Comparison of ENCODE assay signal across 8 cellular contexts in the genomic region with DNA sequence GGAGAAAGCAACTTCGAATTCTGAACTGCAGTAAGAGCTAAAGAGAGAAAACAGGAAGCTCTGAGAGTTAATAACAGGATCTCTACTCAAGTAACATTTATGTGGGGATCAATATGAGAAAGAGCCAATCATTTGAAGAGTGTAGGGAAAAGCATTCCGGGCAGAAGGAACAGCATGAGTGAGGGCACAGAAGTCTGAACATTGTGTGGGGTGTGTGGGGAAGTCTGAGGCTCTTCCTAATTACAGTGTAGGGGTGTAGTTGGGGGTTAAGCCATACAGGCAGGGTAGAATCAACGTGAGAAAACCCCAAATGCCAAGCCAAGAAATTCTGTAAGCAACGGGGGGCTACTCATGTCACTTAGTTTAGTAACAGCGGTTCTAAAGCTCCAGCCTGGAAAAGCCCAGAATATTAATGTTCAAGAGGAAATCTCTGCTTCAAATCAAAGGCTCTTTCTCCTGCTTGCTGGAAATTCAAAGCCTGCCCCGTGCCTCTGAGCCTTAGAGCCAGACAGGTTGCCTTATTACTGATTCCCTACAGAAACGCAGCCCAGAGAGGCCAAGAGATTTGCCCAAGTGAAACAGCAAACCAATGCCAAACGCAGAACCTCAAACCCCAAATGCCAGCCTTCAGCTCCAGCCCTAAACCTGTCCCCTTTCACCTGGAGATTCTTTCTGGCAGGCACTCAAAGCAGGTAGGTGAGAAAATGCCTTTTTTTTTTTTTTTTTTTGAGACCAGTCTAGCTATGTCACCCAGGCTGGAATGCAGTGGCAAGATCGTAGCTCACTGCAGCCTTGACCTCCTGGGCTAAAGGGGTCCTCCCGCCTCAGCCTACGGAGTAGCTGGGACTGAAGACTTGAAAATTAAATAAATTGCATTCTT. TPM values are rescaled to one million over a fixed set of nuclear protein-coding genes. Genes with fewer than 3 reads are reported as not detected.
DNase-seq lines count a peak whose midpoint lies in the region; ATAC-seq and TF ChIP-seq lines count a peak whose summit lies in the region.

No MANE protein-coding gene starts in this region.

- no peak for DNase-seq in Calu3
- DNase-seq in NOMO-1 (lab: John Stamatoyannopoulos, UW; ENCODE audit: unreplicated experiment in 2 of 2): peak; percentile 20 to 51
- DNase-seq in coronary artery (ENCODE audit: low spot score): no peak
- no peak for DNase-seq in osteocyte (ENCODE audit: extremely low spot score, unreplicated experiment)
- no peak for DNase-seq in GM19240 (ENCODE audit: insufficient read length, low spot score)
- no peak for DNase-seq in medulla oblongata (ENCODE audit: extremely low spot score)

- CTCF ChIA-PET in Calu3 (lab: Charles Lee): interaction anchor here (0.6 to 4.2 kb wide), 7 partner anchors 10 to 1181 kb away, joined by 3 to 53 read pairs (median 5); no protein-coding TSS in a partner anchor

- H3K27me3 Mint-ChIP-seq in Calu3 (ENCODE audit: unreplicated experiment) (no peaks in the 10 kb centered on the region), osteocyte (ENCODE audit: unreplicated experiment) (no peaks in the 10 kb centered on the region)

- peak overlapping the region; percentile 71 for H3K4me3 ChIP-seq in coronary artery

- BruUV-seq in Calu3 (replicated peaks; lab: Mats Ljungman, UMichigan): TSS peak; percentile 83

- H3K9me3 Mint-ChIP-seq in Calu3 (ENCODE audit: low read depth, unreplicated experiment) (no peaks in the 10 kb centered on the region), osteocyte (ENCODE audit: unreplicated experiment) (no peaks in the 10 kb centered on the region)

- peaks cover 81% of the 10 kb centered on the region for H3K4me1 Mint-ChIP-seq in Calu3 (ENCODE audit: low read depth, unreplicated experiment)
- peaks cover 60% of the 10 kb centered on the region for H3K4me1 Mint-ChIP-seq in osteocyte (ENCODE audit: unreplicated experiment)

- peaks cover 49% of the 10 kb centered on the region for H3K36me3 Mint-ChIP-seq in Calu3 (ENCODE audit: insufficient read depth, unreplicated experiment)
- H3K36me3 Mint-ChIP-seq in osteocyte (ENCODE audit: unreplicated experiment): no peaks in the 10 kb centered on the region

- no peak for ATAC-seq in HG03196 (IDR thresholded peaks at IDR 0.05; ENCODE audit: unreplicated experiment)
- ATAC-seq in GM21825 (IDR thresholded peaks at IDR 0.05; ENCODE audit: unreplicated experiment): no peak

- H3K27ac Mint-ChIP-seq in Calu3 (ENCODE audit: unreplicated experiment) (peak overlapping the region; percentile 98), osteocyte (ENCODE audit: unreplicated experiment) (peak overlapping the region; percentile 84)

- peak overlapping the region; percentile 66 to 95 for H3K27ac ChIP-seq in coronary artery

- intact Hi-C loops in Calu3 (cut with micrococcal nuclease; ENCODE audit: unreplicated experiment): no loop called here

- H3K4me3 Mint-ChIP-seq in Calu3 (ENCODE audit: low read depth, unreplicated experiment) (peak overlapping the region; percentile 46), osteocyte (ENCODE audit: unreplicated experiment) (no peak overlapping the region)

- TF ChIP-seq CTCF in Calu3 (IDR thresholded peaks at IDR 0.05; ENCODE audit: unreplicated experiment) (no peak), coronary artery (IDR thresholded peaks at IDR 0.05) (no peak), osteocyte (IDR thresholded peaks at IDR 0.05) (no peak)

RNA-seq across cellular contexts. Expression of gene DNAJB12, which starts 36.1 kb away (rescaled TPM):
- 43.1 and 48.0 TPM in 2 replicates for total RNA-seq in Calu3 (2022)
- total RNA-seq in osteocyte: 42.4 and 43.0 TPM in 2 replicates

RNA-seq across cellular contexts. Expression of gene DDIT4, which starts 44.9 kb away (rescaled TPM):
- total RNA-seq in Calu3 (2022): 294 and 326 TPM in 2 replicates
- 288 and 290 TPM in 2 replicates for total RNA-seq in osteocyte

Comparison
In these comparisons a context has a peak if more than half of its experiments do, and no peak if none do; other contexts are left out.
1. DNase-seq: peak in NOMO-1 (2 of 2); none in Calu3 (single experiment), coronary artery (single experiment), osteocyte (single experiment), GM19240 (single experiment) and medulla oblongata (single experiment).